Comparison of ENCODE assay signal across 1 cellular context in the genomic region with DNA sequence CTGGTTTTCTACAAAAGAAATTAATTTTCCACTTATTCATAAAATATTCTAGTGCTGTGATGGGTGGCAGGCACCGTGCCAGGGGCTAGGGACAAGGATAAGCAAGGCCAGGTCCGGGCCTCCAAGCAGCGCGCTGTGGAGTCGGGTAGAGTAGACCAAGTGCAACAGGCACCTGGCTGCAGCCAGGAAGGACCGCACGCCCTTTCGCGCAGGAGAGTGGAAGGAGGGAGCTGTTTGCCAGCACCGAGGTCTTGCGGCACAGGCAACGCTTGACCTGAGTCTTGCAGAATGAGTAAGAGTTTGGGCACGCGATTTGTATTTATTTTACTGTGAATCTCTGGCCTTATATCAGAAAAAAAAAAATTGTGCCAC.
TF ChIP-seq lines count a peak whose summit lies in the region.

A gene with protein sequence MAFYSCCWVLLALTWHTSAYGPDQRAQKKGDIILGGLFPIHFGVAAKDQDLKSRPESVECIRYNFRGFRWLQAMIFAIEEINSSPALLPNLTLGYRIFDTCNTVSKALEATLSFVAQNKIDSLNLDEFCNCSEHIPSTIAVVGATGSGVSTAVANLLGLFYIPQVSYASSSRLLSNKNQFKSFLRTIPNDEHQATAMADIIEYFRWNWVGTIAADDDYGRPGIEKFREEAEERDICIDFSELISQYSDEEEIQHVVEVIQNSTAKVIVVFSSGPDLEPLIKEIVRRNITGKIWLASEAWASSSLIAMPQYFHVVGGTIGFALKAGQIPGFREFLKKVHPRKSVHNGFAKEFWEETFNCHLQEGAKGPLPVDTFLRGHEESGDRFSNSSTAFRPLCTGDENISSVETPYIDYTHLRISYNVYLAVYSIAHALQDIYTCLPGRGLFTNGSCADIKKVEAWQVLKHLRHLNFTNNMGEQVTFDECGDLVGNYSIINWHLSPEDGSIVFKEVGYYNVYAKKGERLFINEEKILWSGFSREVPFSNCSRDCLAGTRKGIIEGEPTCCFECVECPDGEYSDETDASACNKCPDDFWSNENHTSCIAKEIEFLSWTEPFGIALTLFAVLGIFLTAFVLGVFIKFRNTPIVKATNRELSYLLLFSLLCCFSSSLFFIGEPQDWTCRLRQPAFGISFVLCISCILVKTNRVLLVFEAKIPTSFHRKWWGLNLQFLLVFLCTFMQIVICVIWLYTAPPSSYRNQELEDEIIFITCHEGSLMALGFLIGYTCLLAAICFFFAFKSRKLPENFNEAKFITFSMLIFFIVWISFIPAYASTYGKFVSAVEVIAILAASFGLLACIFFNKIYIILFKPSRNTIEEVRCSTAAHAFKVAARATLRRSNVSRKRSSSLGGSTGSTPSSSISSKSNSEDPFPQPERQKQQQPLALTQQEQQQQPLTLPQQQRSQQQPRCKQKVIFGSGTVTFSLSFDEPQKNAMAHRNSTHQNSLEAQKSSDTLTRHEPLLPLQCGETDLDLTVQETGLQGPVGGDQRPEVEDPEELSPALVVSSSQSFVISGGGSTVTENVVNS (plus strand): TSS at position 148 of the 372 bp plus-strand sequence. CDS start 70,522 bp downstream, outside the sequence.

TF ChIP-seq in GM12878, 131 proteins besides CTCF, POLR2A, EP300 and RAD21 (continued from another document):
- TF ChIP-seq, protein P1, sequence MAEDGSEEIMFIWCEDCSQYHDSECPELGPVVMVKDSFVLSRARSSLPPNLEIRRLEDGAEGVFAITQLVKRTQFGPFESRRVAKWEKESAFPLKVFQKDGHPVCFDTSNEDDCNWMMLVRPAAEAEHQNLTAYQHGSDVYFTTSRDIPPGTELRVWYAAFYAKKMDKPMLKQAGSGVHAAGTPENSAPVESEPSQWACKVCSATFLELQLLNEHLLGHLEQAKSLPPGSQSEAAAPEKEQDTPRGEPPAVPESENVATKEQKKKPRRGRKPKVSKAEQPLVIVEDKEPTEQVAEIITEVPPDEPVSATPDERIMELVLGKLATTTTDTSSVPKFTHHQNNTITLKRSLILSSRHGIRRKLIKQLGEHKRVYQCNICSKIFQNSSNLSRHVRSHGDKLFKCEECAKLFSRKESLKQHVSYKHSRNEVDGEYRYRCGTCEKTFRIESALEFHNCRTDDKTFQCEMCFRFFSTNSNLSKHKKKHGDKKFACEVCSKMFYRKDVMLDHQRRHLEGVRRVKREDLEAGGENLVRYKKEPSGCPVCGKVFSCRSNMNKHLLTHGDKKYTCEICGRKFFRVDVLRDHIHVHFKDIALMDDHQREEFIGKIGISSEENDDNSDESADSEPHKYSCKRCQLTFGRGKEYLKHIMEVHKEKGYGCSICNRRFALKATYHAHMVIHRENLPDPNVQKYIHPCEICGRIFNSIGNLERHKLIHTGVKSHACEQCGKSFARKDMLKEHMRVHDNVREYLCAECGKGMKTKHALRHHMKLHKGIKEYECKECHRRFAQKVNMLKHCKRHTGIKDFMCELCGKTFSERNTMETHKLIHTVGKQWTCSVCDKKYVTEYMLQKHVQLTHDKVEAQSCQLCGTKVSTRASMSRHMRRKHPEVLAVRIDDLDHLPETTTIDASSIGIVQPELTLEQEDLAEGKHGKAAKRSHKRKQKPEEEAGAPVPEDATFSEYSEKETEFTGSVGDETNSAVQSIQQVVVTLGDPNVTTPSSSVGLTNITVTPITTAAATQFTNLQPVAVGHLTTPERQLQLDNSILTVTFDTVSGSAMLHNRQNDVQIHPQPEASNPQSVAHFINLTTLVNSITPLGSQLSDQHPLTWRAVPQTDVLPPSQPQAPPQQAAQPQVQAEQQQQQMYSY (CRISPR knock-in tag; IDR thresholded peaks at IDR 0.05): no peak
- no peak for TF ChIP-seq TAF1 (IDR thresholded peaks at IDR 0.05; ENCODE audit: borderline replicate concordance, low read depth, low read length)
- TF ChIP-seq PAX5 (IDR thresholded peaks at IDR 0.05; ENCODE audit: borderline replicate concordance, low read depth, low read length): no peak
- TF ChIP-seq JUND (IDR thresholded peaks at IDR 0.05; ENCODE audit: low read depth, low read length): no peak
- TF ChIP-seq BACH1 (IDR thresholded peaks at IDR 0.05; ENCODE audit: borderline replicate concordance): no peak
- TF ChIP-seq, protein P2, sequence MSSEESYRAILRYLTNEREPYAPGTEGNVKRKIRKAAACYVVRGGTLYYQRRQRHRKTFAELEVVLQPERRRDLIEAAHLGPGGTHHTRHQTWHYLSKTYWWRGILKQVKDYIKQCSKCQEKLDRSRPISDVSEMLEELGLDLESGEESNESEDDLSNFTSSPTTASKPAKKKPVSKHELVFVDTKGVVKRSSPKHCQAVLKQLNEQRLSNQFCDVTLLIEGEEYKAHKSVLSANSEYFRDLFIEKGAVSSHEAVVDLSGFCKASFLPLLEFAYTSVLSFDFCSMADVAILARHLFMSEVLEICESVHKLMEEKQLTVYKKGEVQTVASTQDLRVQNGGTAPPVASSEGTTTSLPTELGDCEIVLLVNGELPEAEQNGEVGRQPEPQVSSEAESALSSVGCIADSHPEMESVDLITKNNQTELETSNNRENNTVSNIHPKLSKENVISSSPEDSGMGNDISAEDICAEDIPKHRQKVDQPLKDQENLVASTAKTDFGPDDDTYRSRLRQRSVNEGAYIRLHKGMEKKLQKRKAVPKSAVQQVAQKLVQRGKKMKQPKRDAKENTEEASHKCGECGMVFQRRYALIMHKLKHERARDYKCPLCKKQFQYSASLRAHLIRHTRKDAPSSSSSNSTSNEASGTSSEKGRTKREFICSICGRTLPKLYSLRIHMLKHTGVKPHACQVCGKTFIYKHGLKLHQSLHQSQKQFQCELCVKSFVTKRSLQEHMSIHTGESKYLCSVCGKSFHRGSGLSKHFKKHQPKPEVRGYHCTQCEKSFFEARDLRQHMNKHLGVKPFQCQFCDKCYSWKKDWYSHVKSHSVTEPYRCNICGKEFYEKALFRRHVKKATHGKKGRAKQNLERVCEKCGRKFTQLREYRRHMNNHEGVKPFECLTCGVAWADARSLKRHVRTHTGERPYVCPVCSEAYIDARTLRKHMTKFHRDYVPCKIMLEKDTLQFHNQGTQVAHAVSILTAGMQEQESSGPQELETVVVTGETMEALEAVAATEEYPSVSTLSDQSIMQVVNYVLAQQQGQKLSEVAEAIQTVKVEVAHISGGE (CRISPR knock-in tag; IDR thresholded peaks at IDR 0.05): no peak
- no peak for TF ChIP-seq HDAC2 (IDR thresholded peaks at IDR 0.05)
